ENCODE assay signal across 1 cellular context in the genomic region with DNA sequence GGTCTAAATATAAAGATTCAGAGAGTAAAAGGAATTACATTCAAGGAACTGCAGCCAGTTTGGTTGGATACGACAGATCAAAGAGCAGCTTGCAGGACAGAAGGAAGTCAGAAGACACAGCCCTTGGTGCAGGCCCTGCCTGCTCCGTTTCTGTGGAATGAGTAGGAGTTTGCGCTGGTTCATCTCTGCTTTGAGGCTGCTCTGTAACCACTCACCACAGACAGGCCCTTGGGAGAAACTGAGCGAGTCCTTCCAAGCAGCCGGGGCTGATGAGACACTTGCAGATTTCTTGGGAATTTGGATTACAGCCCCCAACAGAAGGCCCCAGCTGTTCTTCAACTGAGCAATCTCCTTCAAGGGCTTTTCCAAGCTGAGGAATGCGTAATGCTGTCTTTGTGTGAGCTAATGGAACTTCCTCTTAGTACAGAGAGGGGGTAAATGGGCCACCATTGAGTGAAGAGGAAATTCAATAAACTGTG.
TF ChIP-seq lines count a peak whose summit lies in the region.

No MANE protein-coding gene starts in this region.

TF ChIP-seq in GM23338, 12 proteins besides CTCF, POLR2A, EP300 and RAD21 (continued from another document):
- TF ChIP-seq, protein P1, sequence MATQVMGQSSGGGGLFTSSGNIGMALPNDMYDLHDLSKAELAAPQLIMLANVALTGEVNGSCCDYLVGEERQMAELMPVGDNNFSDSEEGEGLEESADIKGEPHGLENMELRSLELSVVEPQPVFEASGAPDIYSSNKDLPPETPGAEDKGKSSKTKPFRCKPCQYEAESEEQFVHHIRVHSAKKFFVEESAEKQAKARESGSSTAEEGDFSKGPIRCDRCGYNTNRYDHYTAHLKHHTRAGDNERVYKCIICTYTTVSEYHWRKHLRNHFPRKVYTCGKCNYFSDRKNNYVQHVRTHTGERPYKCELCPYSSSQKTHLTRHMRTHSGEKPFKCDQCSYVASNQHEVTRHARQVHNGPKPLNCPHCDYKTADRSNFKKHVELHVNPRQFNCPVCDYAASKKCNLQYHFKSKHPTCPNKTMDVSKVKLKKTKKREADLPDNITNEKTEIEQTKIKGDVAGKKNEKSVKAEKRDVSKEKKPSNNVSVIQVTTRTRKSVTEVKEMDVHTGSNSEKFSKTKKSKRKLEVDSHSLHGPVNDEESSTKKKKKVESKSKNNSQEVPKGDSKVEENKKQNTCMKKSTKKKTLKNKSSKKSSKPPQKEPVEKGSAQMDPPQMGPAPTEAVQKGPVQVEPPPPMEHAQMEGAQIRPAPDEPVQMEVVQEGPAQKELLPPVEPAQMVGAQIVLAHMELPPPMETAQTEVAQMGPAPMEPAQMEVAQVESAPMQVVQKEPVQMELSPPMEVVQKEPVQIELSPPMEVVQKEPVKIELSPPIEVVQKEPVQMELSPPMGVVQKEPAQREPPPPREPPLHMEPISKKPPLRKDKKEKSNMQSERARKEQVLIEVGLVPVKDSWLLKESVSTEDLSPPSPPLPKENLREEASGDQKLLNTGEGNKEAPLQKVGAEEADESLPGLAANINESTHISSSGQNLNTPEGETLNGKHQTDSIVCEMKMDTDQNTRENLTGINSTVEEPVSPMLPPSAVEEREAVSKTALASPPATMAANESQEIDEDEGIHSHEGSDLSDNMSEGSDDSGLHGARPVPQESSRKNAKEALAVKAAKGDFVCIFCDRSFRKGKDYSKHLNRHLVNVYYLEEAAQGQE (IDR thresholded peaks at IDR 0.05; ENCODE audit: unreplicated experiment), result no peak
- TF ChIP-seq JUNB (IDR thresholded peaks at IDR 0.05; ENCODE audit: unreplicated experiment) (no peak), POLR2AphosphoS5 (IDR thresholded peaks at IDR 0.05; ENCODE audit: low read depth) (no peak)
